1 cellular context compared by ENCODE assay signal in genomic region chr9:116153765-116154333, GRCh38.
TF ChIP-seq lines count a peak whose summit lies in the region.

Gene PAPPA (plus strand): TSS chr9:116153791. CDS start chr9:116154173, 382 bp downstream.

TF ChIP-seq in GM12878, 131 proteins besides CTCF, POLR2A, EP300 and RAD21 (continued from another document):
- TF ChIP-seq ZBTB11 (CRISPR knock-in tag; IDR thresholded peaks at IDR 0.05) (no peak), ELK1 (IDR thresholded peaks at IDR 0.05; ENCODE audit: low read depth, low read length) (no peak), FOXK2 (IDR thresholded peaks at IDR 0.05) (no peak), YBX1 (IDR thresholded peaks at IDR 0.05) (no peak), NFXL1 (IDR thresholded peaks at IDR 0.05; ENCODE audit: borderline replicate concordance) (no peak), BRCA1 (IDR thresholded peaks at IDR 0.05; ENCODE audit: low read depth, low read length) (no peak), TAF1 (IDR thresholded peaks at IDR 0.05; ENCODE audit: borderline replicate concordance, low read depth, low read length) (no peak)
